In genomic region chr1:26758358-26758757, GRCh38 we compare ENCODE assay signal across 18 cellular contexts.
"Had no signal": no experiment of that assay in that cellular context is flagged by ENCODE, and none has a peak within 500 bp of the region (broad histone marks: within the 10 kb centered on the region; RNA-seq: fewer than 3 reads in every experiment).

No MANE protein-coding gene starts in this region.

- ATAC-seq: activated naive CD4-positive, alpha-beta T cell treated with anti-CD3 and anti-CD28 coated beads, Interleukin-2, amount 50 U/mL, for 72 hours; esophagus mucosa; left cardiac atrium; lower lobe of right lung; psoas muscle; stimulated activated naive CD8-positive, alpha-beta T cell treated with anti-CD3 and anti-CD28 coated beads, Interleukin-15, Interleukin-2, amounts not matched to agents 100 U/mL and 50 U/mL, for 24 hours; T-helper 17 cell; WTC11 had no signal

- H3K27ac ChIP-seq: lower lobe of right lung, psoas muscle, sigmoid colon, suprapubic skin had no signal

- H3K4me3 Mint-ChIP-seq: naive B cell, T-helper 17 cell, type B pancreatic cell, WTC11 had no signal

- H3K4me1 Mint-ChIP-seq: WTC11 had no signal

- DNase-seq: activated CD4-positive, alpha-beta T cell treated with anti-CD3 and anti-CD28 coated beads, Interleukin-2, amount 50 U/mL, for 4 hours; activated CD8-positive, alpha-beta memory T cell treated with anti-CD3 and anti-CD28 coated beads, Interleukin-2, amount 50 U/mL, for 4 hours; anterior cingulate cortex; dorsolateral prefrontal cortex; left cardiac atrium; lower lobe of right lung; midbrain; naive B cell; psoas muscle; sigmoid colon; stimulated activated CD4-positive, alpha-beta T cell treated with anti-CD3 and anti-CD28 coated beads, Interleukin-2, amount 100 ng/mL, for 24 hours; stimulated activated naive CD8-positive, alpha-beta T cell treated with anti-CD3 and anti-CD28 coated beads, Interleukin-15, Interleukin-2, amounts not matched to agents 100 U/mL and 50 U/mL, for 24 hours; T-helper 17 cell had no signal

- H3K4me3 ChIP-seq: dorsolateral prefrontal cortex, lower lobe of right lung, psoas muscle, sigmoid colon, suprapubic skin had no signal

- H3K9me3 ChIP-seq: lower lobe of right lung, psoas muscle, sigmoid colon, suprapubic skin had no signal

- H3K27ac Mint-ChIP-seq: type B pancreatic cell had no signal

- H3K27me3 ChIP-seq: dorsolateral prefrontal cortex, sigmoid colon, suprapubic skin had no signal

- H3K27me3 Mint-ChIP-seq: naive B cell, T-helper 17 cell, type B pancreatic cell had no signal

- H3K9me3 Mint-ChIP-seq: activated naive CD4-positive, alpha-beta T cell treated with anti-CD3 and anti-CD28 coated beads, Interleukin-2, amount 50 U/mL, for 72 hours; naive B cell; type B pancreatic cell; WTC11 had no signal
